Comparison of ENCODE assay signal across 17 cellular contexts in the genomic region with DNA sequence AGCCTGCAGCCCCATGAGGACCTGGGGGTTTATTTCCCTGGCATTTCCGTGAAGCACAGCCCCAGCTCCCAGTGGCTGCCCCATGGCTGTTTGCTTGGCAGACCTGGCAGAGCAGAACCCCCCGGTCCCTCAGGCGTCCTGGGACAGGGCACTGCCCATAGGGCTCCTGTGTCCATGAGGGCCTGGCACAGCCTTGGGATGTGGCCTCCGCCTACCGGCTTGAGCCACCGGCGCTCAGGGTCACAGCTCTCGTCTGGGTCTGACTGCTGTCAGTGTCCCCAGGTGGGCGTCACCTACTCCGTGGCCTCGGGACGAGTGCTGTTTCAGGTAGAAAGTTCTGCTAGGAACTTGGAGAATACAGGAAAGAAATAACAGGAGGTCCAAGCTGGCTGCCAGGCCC. TPM values are rescaled to one million over a fixed set of nuclear protein-coding genes. Genes with fewer than 3 reads are reported as not detected.
DNase-seq lines count a peak whose midpoint lies in the region; ATAC-seq and TF ChIP-seq lines count a peak whose summit lies in the region.
"Had no signal": no experiment of that assay in that cellular context is flagged by ENCODE, and none has a peak within 500 bp of the region (broad histone marks: within the 10 kb centered on the region; RNA-seq: fewer than 3 reads in every experiment).

No MANE protein-coding gene starts in this region.

- peak overlapping the region; percentile 37 for H3K27ac Mint-ChIP-seq in activated T-cell treated with anti-CD3 and anti-CD28 coated beads, Interleukin-2, amount 50 U/mL, for 24 hours
- H3K27ac Mint-ChIP-seq in WTC11 = peak overlapping the region; percentile 83; the same call in 1 of the 2 replicates
- H3K27ac Mint-ChIP-seq in naive thymus-derived CD8-positive, alpha-beta T cell = peak overlapping the region in 8 of 10 donors; percentile 35 to 88 (median 71)
- H3K27ac Mint-ChIP-seq in GM23338 = no peak overlapping the region
- H3K27ac Mint-ChIP-seq in Caco-2 (ENCODE audit: unreplicated experiment) = no peak overlapping the region
- H3K27ac Mint-ChIP-seq: HFFc6 had no signal

- POLR2A ChIA-PET in WTC11 (lab: Charles Lee) (no interaction called here), Caco-2 (lab: Charles Lee) (no interaction called here)
- POLR2A ChIA-PET in naive thymus-derived CD8-positive, alpha-beta T cell (lab: Charles Lee) = interaction anchor here (1.2 to 1.5 kb wide), 3 partner anchors 52 to 87 kb away, joined by 3 to 4 read pairs (median 3); partner anchors contain the start of gene USE1

- ATAC-seq in WTC11 (no peak), GM23338 (no peak), right lobe of liver (no peak)
- ATAC-seq in naive thymus-derived CD8-positive, alpha-beta T cell = no peak

- H3K4me3 Mint-ChIP-seq in activated T-cell treated with anti-CD3 and anti-CD28 coated beads, Interleukin-2, amount 50 U/mL, for 24 hours = no peak overlapping the region
- H3K4me3 Mint-ChIP-seq in WTC11 = no peak overlapping the region
- H3K4me3 Mint-ChIP-seq in naive thymus-derived CD8-positive, alpha-beta T cell = no peak overlapping the region
- H3K4me3 Mint-ChIP-seq in GM23338 = no peak overlapping the region
- no peak overlapping the region for H3K4me3 Mint-ChIP-seq in Caco-2 (ENCODE audit: unreplicated experiment)
- H3K4me3 Mint-ChIP-seq: HFFc6 had no signal

- intact Hi-C loops in tibial artery (cut with DNase I; ENCODE audit: low total_unique reads) = loop anchor here (2.0 kb wide), 1 partner anchor 14 kb away; no protein-coding TSS in a partner anchor
- intact Hi-C loops in right lobe of liver (cut with DNase I) = no loop called here
- intact Hi-C loops in Caco-2 (cut with micrococcal nuclease; ENCODE audit: unreplicated experiment) = no loop called here

- no peaks in the 10 kb centered on the region for H3K27me3 Mint-ChIP-seq in activated T-cell treated with anti-CD3 and anti-CD28 coated beads, Interleukin-2, amount 50 U/mL, for 24 hours
- H3K27me3 Mint-ChIP-seq in WTC11 (ENCODE audit: low read depth) = no peaks in the 10 kb centered on the region
- H3K27me3 Mint-ChIP-seq in naive thymus-derived CD8-positive, alpha-beta T cell = no peaks in the 10 kb centered on the region
- H3K27me3 Mint-ChIP-seq in GM23338 (ENCODE audit: insufficient read depth, low read depth, poor library complexity) = peaks cover 15% of the 10 kb centered on the region
- H3K27me3 Mint-ChIP-seq in Caco-2 (ENCODE audit: insufficient read depth, unreplicated experiment) = no peaks in the 10 kb centered on the region

- peaks cover 9% of the 10 kb centered on the region; the same call in 1 of the 2 replicates for H3F3A ChIP-seq in GM23338 (replicated peaks; ENCODE audit: low read depth)

- H3K4me1 Mint-ChIP-seq in activated T-cell treated with anti-CD3 and anti-CD28 coated beads, Interleukin-2, amount 50 U/mL, for 24 hours (ENCODE audit: low read depth) = peaks cover 41% of the 10 kb centered on the region
- peaks cover 29% of the 10 kb centered on the region for H3K4me1 Mint-ChIP-seq in WTC11
- H3K4me1 Mint-ChIP-seq in naive thymus-derived CD8-positive, alpha-beta T cell = peaks cover 15 to 69% (median 60%) of the 10 kb centered on the region in 4 donors
- H3K4me1 Mint-ChIP-seq in GM23338 = peaks cover 20% of the 10 kb centered on the region
- peaks cover 27% of the 10 kb centered on the region for H3K4me1 Mint-ChIP-seq in Caco-2 (ENCODE audit: low read depth, unreplicated experiment)

- no peak for DNase-seq in activated T-cell treated with anti-CD3 and anti-CD28 coated beads, Interleukin-2, amount 50 U/mL, for 24 hours
- DNase-seq in activated T-cell treated with anti-CD3 and anti-CD28 coated beads for 4 hours = no peak
- DNase-seq in WTC11 (ENCODE audit: low spot score) = no peak
- DNase-seq in naive thymus-derived CD8-positive, alpha-beta T cell = no peak
- no peak for DNase-seq in tibial artery
- DNase-seq in GM23338 (ENCODE audit: low spot score) = no peak
- DNase-seq in right lobe of liver = no peak
- no peak for DNase-seq in Caco-2
- DNase-seq: 8988T; COR-L47; DMS153; HFFc6; KG1; NCI-H1417 treated with DMSO at 0.1 percent for 48 hours; NCI-H2029; NCI-H446 treated with DMSO at 0.1 percent for 48 hours; NK-92 treated with Interleukin-12 subunit alpha and Interleukin-12 subunit beta, amount 100 ng/mL, for 24 hours had no signal

- BruUV-seq in Caco-2 (replicated peaks; lab: Mats Ljungman, UMichigan) = no TSS peak

- H3K9me3 ChIP-seq in tibial artery = no peaks in the 10 kb centered on the region
- no peaks in the 10 kb centered on the region for H3K9me3 ChIP-seq in right lobe of liver
- H3K9me3 ChIP-seq in Caco-2 = no peaks in the 10 kb centered on the region

- no peak overlapping the region for H3K4me3 ChIP-seq in tibial artery
- H3K4me3 ChIP-seq in GM23338 = no peak overlapping the region
- H3K4me3 ChIP-seq in right lobe of liver = no peak overlapping the region
- H3K4me3 ChIP-seq in Caco-2 (ENCODE audit: low read depth, low read length) = no peak overlapping the region

- TF ChIP-seq CTCF in WTC11 (IDR thresholded peaks at IDR 0.05) (no peak), tibial artery (IDR thresholded peaks at IDR 0.05) (no peak), GM23338 (conservative IDR thresholded peaks at IDR 0.05; ENCODE audit: low read depth in 2 of 2) (no peak), right lobe of liver (IDR thresholded peaks at IDR 0.05) (no peak), Caco-2 (IDR thresholded peaks at IDR 0.05; ENCODE audit: insufficient read depth in 1 of 2, low read depth in 1 of 2, low read length in 1 of 2, severe bottlenecking in 1 of 2, unreplicated experiment in 1 of 2) (no peak)

- peaks cover 0 to 35% (median 24%) of the 10 kb centered on the region in 4 donors for H3K4me1 ChIP-seq in tibial artery
- peaks cover 20% of the 10 kb centered on the region for H3K4me1 ChIP-seq in GM23338 (ENCODE audit: insufficient read depth)
- H3K4me1 ChIP-seq in right lobe of liver = peaks cover 0 to 22% (median 0%) of the 10 kb centered on the region in 4 donors
- peaks cover 13% of the 10 kb centered on the region; the same call in 1 of the 2 replicates for H3K4me1 ChIP-seq in Caco-2

- 96% methylated on average over 5 of the region's 12 CpGs for WGBS in right lobe of liver (ENCODE audit: insufficient coverage, low coverage, low lambda C conversion rate, missing lambda C conversion rate)

- H2AFZ ChIP-seq in GM23338 = no peak overlapping the region

- H3K36me3 ChIP-seq in tibial artery (peaks cover 0 to 9% (median 0%) of the 10 kb centered on the region in 3 donors), GM23338 (ENCODE audit: insufficient read depth) (no peaks in the 10 kb centered on the region), right lobe of liver (no peaks in the 10 kb centered on the region), Caco-2 (ENCODE audit: control insufficient read depth, insufficient read depth, low read length) (no peaks in the 10 kb centered on the region)

- CTCF ChIA-PET in WTC11 (lab: Charles Lee) (interaction anchor here (0.6 to 1.1 kb wide), 2 partner anchors 29 to 115 kb away, joined by 3 to 5 read pairs; no protein-coding TSS in a partner anchor), Caco-2 (lab: Charles Lee) (no interaction called here)

- H3K79me2 ChIP-seq in GM23338 (replicated peaks; ENCODE audit: insufficient read depth) = peaks cover 2% of the 10 kb centered on the region; the same call in 1 of the 2 replicates

- no peaks in the 10 kb centered on the region for H3K9me2 ChIP-seq in GM23338 (ENCODE audit: insufficient read depth)

- TF ChIP-seq POLR2A in right lobe of liver (IDR thresholded peaks at IDR 0.05) = no peak

- no peaks in the 10 kb centered on the region; the same call in 1 of the 2 replicates for H4K20me1 ChIP-seq in GM23338 (replicated peaks; ENCODE audit: insufficient read depth)

- H3K27ac ChIP-seq in tibial artery (peak overlapping the region; percentile 84 to 89), GM23338 (ENCODE audit: low read depth) (no peak overlapping the region), right lobe of liver (no peak overlapping the region)

- H3K4me2 ChIP-seq in GM23338 = no peak overlapping the region

- no peaks in the 10 kb centered on the region for H3K9me3 Mint-ChIP-seq in activated T-cell treated with anti-CD3 and anti-CD28 coated beads, Interleukin-2, amount 50 U/mL, for 24 hours
- no peaks in the 10 kb centered on the region for H3K9me3 Mint-ChIP-seq in WTC11
- H3K9me3 Mint-ChIP-seq in naive thymus-derived CD8-positive, alpha-beta T cell = no peaks in the 10 kb centered on the region
- no peaks in the 10 kb centered on the region for H3K9me3 Mint-ChIP-seq in GM23338
- no peaks in the 10 kb centered on the region for H3K9me3 Mint-ChIP-seq in Caco-2 (ENCODE audit: unreplicated experiment)
- H3K9me3 Mint-ChIP-seq: HFFc6 had no signal

- H3K36me3 Mint-ChIP-seq in activated T-cell treated with anti-CD3 and anti-CD28 coated beads, Interleukin-2, amount 50 U/mL, for 24 hours (ENCODE audit: low read depth) = peaks cover 53% of the 10 kb centered on the region
- H3K36me3 Mint-ChIP-seq in WTC11 = peaks cover 9% of the 10 kb centered on the region; the same call in 1 of the 2 replicates
- H3K36me3 Mint-ChIP-seq in naive thymus-derived CD8-positive, alpha-beta T cell = peaks cover 0 to 6% (median 0%) of the 10 kb centered on the region in 3 donors
- H3K36me3 Mint-ChIP-seq in GM23338 (ENCODE audit: low read depth) = peaks cover 15% of the 10 kb centered on the region; the same call in 1 of the 3 replicates
- peaks cover 11% of the 10 kb centered on the region for H3K36me3 Mint-ChIP-seq in Caco-2 (ENCODE audit: insufficient read depth, unreplicated experiment)

- H3K27me3 ChIP-seq in tibial artery (no peaks in the 10 kb centered on the region), GM23338 (ENCODE audit: insufficient read depth) (no peaks in the 10 kb centered on the region), right lobe of liver (no peaks in the 10 kb centered on the region), Caco-2 (replicated peaks; ENCODE audit: control insufficient read depth, insufficient read depth, low read length) (no peaks in the 10 kb centered on the region)

TF ChIP-seq in WTC11, 78 proteins besides CTCF, POLR2A, EP300 and RAD21 (continues in another document):
- TF ChIP-seq ELF4 (CRISPR knock-in tag; IDR thresholded peaks at IDR 0.05; ENCODE audit: low read depth) = no peak

RNA-seq across cellular contexts. Expression of gene MYO9B, which starts 52.8 kb away (rescaled TPM):
- total RNA-seq in WTC11 (2021) = 70.3 to 94.3 TPM (median 73.4 TPM) in 3 replicates
- total RNA-seq in naive thymus-derived CD8-positive, alpha-beta T cell = 100 to 1,000 TPM; 169 to 171 TPM
- 10 to 100 TPM in 1 of 3 donors, 1 to 10 TPM in 2; 3.3 to 22.3 (median 8.0) TPM for polyA plus RNA-seq in naive thymus-derived CD8-positive, alpha-beta T cell
- 61.3 and 65.6 TPM in 2 replicates for total RNA-seq in GM23338 (2014; rRNA removed; shearing (Covaris generic))
- 28.7 and 29.0 TPM in 2 replicates for polyA plus RNA-seq in GM23338 (2016; fragmentation: Nextera tagmentation; extraction: Ambion mirVana)
- total RNA-seq in right lobe of liver = 10 to 100 TPM; 25.4 to 38.7 (median 36.0) TPM
- 47.6 and 52.8 TPM in 2 replicates for total RNA-seq in Caco-2 (2022)

RNA-seq across cellular contexts. Expression of gene HAUS8, which starts 53.2 kb away (rescaled TPM):
- 27.9 to 29.9 TPM (median 29.7 TPM) in 3 replicates for total RNA-seq in WTC11 (2021)
- total RNA-seq in naive thymus-derived CD8-positive, alpha-beta T cell = 10 to 100 TPM; 18.3 to 20.4 TPM
- 10 to 100 TPM in 1 of 3 donors, 1 to 10 TPM in 2; 5.3 to 11.9 (median 5.9) TPM for polyA plus RNA-seq in naive thymus-derived CD8-positive, alpha-beta T cell
- 10.6 and 11.1 TPM in 2 replicates for total RNA-seq in GM23338 (2014; rRNA removed; shearing (Covaris generic))
- polyA plus RNA-seq in GM23338 (2016; fragmentation: Nextera tagmentation; extraction: Ambion mirVana) = 33.3 and 35.5 TPM in 2 replicates
- 1 to 10 TPM; 3.7 to 8.5 (median 5.8) TPM for total RNA-seq in right lobe of liver
- 24.4 and 30.6 TPM in 2 replicates for total RNA-seq in Caco-2 (2022)

Comparison
In these comparisons a context has a peak if more than half of its experiments do, and no peak if none do; other contexts are left out.
1. H3K27ac Mint-ChIP-seq: peak in activated T-cell treated with anti-CD3 and anti-CD28 coated beads, Interleukin-2, amount 50 U/mL, for 24 hours (single experiment), WTC11 (single experiment) and naive thymus-derived CD8-positive, alpha-beta T cell (8 of 10); none in GM23338 (single experiment) and Caco-2 (single experiment).
2. H3K27ac ChIP-seq: peak in tibial artery (2 of 2); none in GM23338 (single experiment) and right lobe of liver (0 of 3).